In genomic region chr22:28980326-28980725, GRCh38 we compare ENCODE assay signal across 21 cellular contexts.
"Had no signal": no experiment of that assay in that cellular context is flagged by ENCODE, and none has a peak within 500 bp of the region (broad histone marks: within the 10 kb centered on the region; RNA-seq: fewer than 3 reads in every experiment).

No MANE protein-coding gene starts in this region.

- H2AFZ ChIP-seq: hepatocyte had no signal

- H3K36me3 ChIP-seq: ascending aorta, colonic mucosa, prostate gland, right atrium auricular region, stomach, vagina had no signal

- H3K27me3 ChIP-seq: ascending aorta, colonic mucosa, dorsolateral prefrontal cortex, foreskin keratinocyte, hepatocyte, right atrium auricular region, stomach, vagina had no signal

- H3K4me1 ChIP-seq: colonic mucosa had no signal

- H3K4me3 ChIP-seq: ascending aorta, colonic mucosa, dorsolateral prefrontal cortex, hepatocyte, prostate gland, right atrium auricular region, skin epidermis, stomach, vagina had no signal

- ATAC-seq: effector memory CD8-positive, alpha-beta T cell; esophagus mucosa; foreskin keratinocyte; naive thymus-derived CD8-positive, alpha-beta T cell; stimulated activated effector memory CD8-positive, alpha-beta T cell treated with anti-CD3 and anti-CD28 coated beads, Interleukin-12 subunit alpha, Interleukin-12 subunit beta, amount 100 ng/mL, for 72 hours had no signal

- H3K4me2 ChIP-seq: hepatocyte had no signal

- DNase-seq: activated CD4-positive, alpha-beta T cell treated with anti-CD3 and anti-CD28 coated beads for 1 hour; activated gamma-delta T cell treated with Interleukin-2 at 50 U/mL for 16 hours; activated T-cell treated with anti-CD3 and anti-CD28 coated beads, Interleukin-2, amount 50 U/mL, for 1 hour; colonic mucosa; dorsolateral prefrontal cortex; effector memory CD8-positive, alpha-beta T cell; foreskin keratinocyte; glutamatergic neuron; immature natural killer cell; naive thymus-derived CD8-positive, alpha-beta T cell; stimulated activated CD4-positive, alpha-beta T cell treated with anti-CD3 and anti-CD28 coated beads, Interleukin-2, amount 100 ng/mL, for 24 hours; stomach; T-helper 9 cell had no signal

- H3K27ac ChIP-seq: colonic mucosa, foreskin keratinocyte, hepatocyte, prostate gland, right atrium auricular region, skin epidermis, stomach had no signal

- H3K9me3 ChIP-seq: ascending aorta, colonic mucosa, prostate gland, right atrium auricular region, stomach, vagina had no signal
